ENCODE assay signal across 11 cellular contexts in the genomic region with DNA sequence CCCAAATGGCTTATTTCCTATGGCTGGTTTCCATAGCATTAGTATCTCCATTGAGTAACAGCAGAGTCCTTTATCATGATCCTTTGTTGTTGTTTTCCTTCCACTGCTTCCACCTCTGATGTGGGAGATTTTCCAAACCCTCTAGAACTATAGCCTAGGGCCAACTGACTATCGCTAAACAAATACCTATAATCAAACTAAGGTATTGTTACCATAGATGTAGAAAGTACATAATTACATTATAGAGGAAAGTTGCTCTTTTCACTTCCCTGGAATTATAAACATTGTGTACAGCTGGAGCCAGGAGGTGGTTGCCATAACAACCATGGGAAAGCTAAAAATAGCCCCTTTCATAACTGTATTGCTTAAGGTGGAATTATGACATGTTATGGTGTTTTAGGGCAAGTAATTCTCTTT. TPM values are rescaled to one million over a fixed set of nuclear protein-coding genes. Genes with fewer than 3 reads are reported as not detected.
A peak's percentile ranks its signal among the peaks of the same experiment; 100 is the strongest.
DNase-seq lines count a peak whose midpoint lies in the region; ATAC-seq and TF ChIP-seq lines count a peak whose summit lies in the region.
"Had no signal": no experiment of that assay in that cellular context is flagged by ENCODE, and none has a peak within 500 bp of the region (broad histone marks: within the 10 kb centered on the region; RNA-seq: fewer than 3 reads in every experiment).

No MANE protein-coding gene starts in this region.

- no peaks in the 10 kb centered on the region for H3K27me3 Mint-ChIP-seq in CD4-positive, alpha-beta memory T cell

- no peaks in the 10 kb centered on the region for H3K36me3 ChIP-seq in PC-3 (ENCODE audit: low read depth, low read length)
- H3K36me3 ChIP-seq in CD4-positive, alpha-beta memory T cell (ENCODE audit: insufficient read depth, low read length), result no peaks in the 10 kb centered on the region

- intact Hi-C loops in PC-3 (cut with micrococcal nuclease), result no loop called here
- intact Hi-C loops in CD4-positive, alpha-beta memory T cell (cut with micrococcal nuclease), result no loop called here

- peaks cover 20% of the 10 kb centered on the region for H3K4me1 ChIP-seq in PC-3 (ENCODE audit: insufficient read depth, low read length)
- no peaks in the 10 kb centered on the region for H3K4me1 ChIP-seq in CD4-positive, alpha-beta memory T cell (ENCODE audit: insufficient read depth, low read length)

- peaks cover 13 to 32% of the 10 kb centered on the region in 2 donors for H3K36me3 Mint-ChIP-seq in CD4-positive, alpha-beta memory T cell

- H3K4me2 ChIP-seq in PC-3 (ENCODE audit: low read length), result no peak overlapping the region
- H3K4me2 ChIP-seq: GM23338 had no signal

- no peaks in the 10 kb centered on the region for H3K27me3 ChIP-seq in PC-3 (ENCODE audit: low read length)
- H3K27me3 ChIP-seq in CD4-positive, alpha-beta memory T cell (ENCODE audit: insufficient read depth, low read length), result no peaks in the 10 kb centered on the region

- no peaks in the 10 kb centered on the region for H3K79me2 ChIP-seq in PC-3 (ENCODE audit: low read length)

- H3K4me3 ChIP-seq in PC-3 (ENCODE audit: low read length), result no peak overlapping the region
- no peak overlapping the region for H3K4me3 ChIP-seq in CD4-positive, alpha-beta memory T cell (ENCODE audit: low read length in 2 of 2)
- H3K4me3 ChIP-seq: GM23338 had no signal

- H3K9ac ChIP-seq in PC-3 (ENCODE audit: low read length), result no peak overlapping the region

- ATAC-seq in PC-3 (no peak), HG03469 (IDR thresholded peaks at IDR 0.05; ENCODE audit: unreplicated experiment) (no peak), GM19023 (IDR thresholded peaks at IDR 0.05; ENCODE audit: unreplicated experiment) (no peak)
- ATAC-seq: GM23338, left ventricle myocardium superior had no signal

- H2AFZ ChIP-seq in PC-3 (ENCODE audit: low read length), result no peak overlapping the region
- H2AFZ ChIP-seq: GM23338 had no signal

- no peaks in the 10 kb centered on the region for H4K20me1 ChIP-seq in PC-3 (ENCODE audit: low read length)

- no peaks in the 10 kb centered on the region for H3K9me3 Mint-ChIP-seq in CD4-positive, alpha-beta memory T cell
- H3K9me3 Mint-ChIP-seq: GM23338 had no signal

- no peak overlapping the region for H3K27ac Mint-ChIP-seq in CD4-positive, alpha-beta memory T cell
- H3K27ac Mint-ChIP-seq: GM23338 had no signal

- peaks cover 6% of the 10 kb centered on the region for H3F3A ChIP-seq in PC-3 (ENCODE audit: low read length, unreplicated experiment)

- H3K4me1 Mint-ChIP-seq in CD4-positive, alpha-beta memory T cell, result no peaks in the 10 kb centered on the region
- H3K4me1 Mint-ChIP-seq: GM23338 had no signal

- DNase-seq in M059J (ENCODE audit: low read depth) (peak; percentile 37), PC-3 (peak; percentile 15), fibroblast of peridontal ligament (ENCODE audit: extremely low read depth) (peak; percentile 86), retina (peak; percentile 32)
- DNase-seq in CD4-positive, alpha-beta memory T cell, result no peak
- DNase-seq: activated CD4-positive, alpha-beta T cell treated with anti-CD3 and anti-CD28 coated beads for 1 hour; left ventricle myocardium superior; NCI-H187 had no signal

- CTCF ChIA-PET in PC-3 (lab: Charles Lee), result no interaction called here
- CTCF ChIA-PET in CD4-positive, alpha-beta memory T cell (lab: Charles Lee; ENCODE audit: partially characterized antibody), result no interaction called here

- no peak overlapping the region for H3K27ac ChIP-seq in PC-3 (ENCODE audit: low read length)
- no peak overlapping the region for H3K27ac ChIP-seq in CD4-positive, alpha-beta memory T cell (ENCODE audit: low read depth, low read length)

- H3K9me3 ChIP-seq in PC-3 (ENCODE audit: low read length), result no peaks in the 10 kb centered on the region
- no peaks in the 10 kb centered on the region for H3K9me3 ChIP-seq in CD4-positive, alpha-beta memory T cell (ENCODE audit: control insufficient read depth in 1 of 2, low read length in 2 of 2)

- POLR2A ChIA-PET in PC-3 (lab: Charles Lee; ENCODE audit: unreplicated experiment), result no interaction called here
- POLR2A ChIA-PET in CD4-positive, alpha-beta memory T cell (lab: Charles Lee; ENCODE audit: partially characterized antibody), result no interaction called here

- no peaks in the 10 kb centered on the region for H3K9me2 ChIP-seq in PC-3 (replicated peaks; ENCODE audit: low read length)

- no peak for TF ChIP-seq CTCF in PC-3 (conservative IDR thresholded peaks at IDR 0.05; ENCODE audit: low read depth, low read length)

- BruUV-seq in PC-3 (replicated peaks; lab: Mats Ljungman, UMichigan), result no TSS peak

- H3K4me3 Mint-ChIP-seq in CD4-positive, alpha-beta memory T cell, result no peak overlapping the region
- H3K4me3 Mint-ChIP-seq: GM23338 had no signal

RNA-seq across cellular contexts. Expression of a gene that starts 47.0 kb away (rescaled TPM):
- 39.7 and 67.3 TPM in 2 replicates for total RNA-seq in M059J (2014; rRNA removed; shearing (Covaris generic))
- total RNA-seq in PC-3 (2014; rRNA removed), result 55.5 and 60.2 TPM in 2 replicates
- total RNA-seq in CD4-positive, alpha-beta memory T cell, result 10 to 100 TPM; 34.1 to 39.6 TPM
- polyA plus RNA-seq in CD4-positive, alpha-beta memory T cell, result 10 to 100 TPM; 36.5 to 49.8 TPM

Comparison
In these comparisons a context has a peak if more than half of its experiments do, and no peak if none do; other contexts are left out.
1. DNase-seq: peak in M059J (single experiment), PC-3 (single experiment), fibroblast of peridontal ligament (single experiment) and retina (single experiment); none in CD4-positive, alpha-beta memory T cell (0 of 5).